Comparison of ENCODE assay signal across 8 cellular contexts in the genomic region with DNA sequence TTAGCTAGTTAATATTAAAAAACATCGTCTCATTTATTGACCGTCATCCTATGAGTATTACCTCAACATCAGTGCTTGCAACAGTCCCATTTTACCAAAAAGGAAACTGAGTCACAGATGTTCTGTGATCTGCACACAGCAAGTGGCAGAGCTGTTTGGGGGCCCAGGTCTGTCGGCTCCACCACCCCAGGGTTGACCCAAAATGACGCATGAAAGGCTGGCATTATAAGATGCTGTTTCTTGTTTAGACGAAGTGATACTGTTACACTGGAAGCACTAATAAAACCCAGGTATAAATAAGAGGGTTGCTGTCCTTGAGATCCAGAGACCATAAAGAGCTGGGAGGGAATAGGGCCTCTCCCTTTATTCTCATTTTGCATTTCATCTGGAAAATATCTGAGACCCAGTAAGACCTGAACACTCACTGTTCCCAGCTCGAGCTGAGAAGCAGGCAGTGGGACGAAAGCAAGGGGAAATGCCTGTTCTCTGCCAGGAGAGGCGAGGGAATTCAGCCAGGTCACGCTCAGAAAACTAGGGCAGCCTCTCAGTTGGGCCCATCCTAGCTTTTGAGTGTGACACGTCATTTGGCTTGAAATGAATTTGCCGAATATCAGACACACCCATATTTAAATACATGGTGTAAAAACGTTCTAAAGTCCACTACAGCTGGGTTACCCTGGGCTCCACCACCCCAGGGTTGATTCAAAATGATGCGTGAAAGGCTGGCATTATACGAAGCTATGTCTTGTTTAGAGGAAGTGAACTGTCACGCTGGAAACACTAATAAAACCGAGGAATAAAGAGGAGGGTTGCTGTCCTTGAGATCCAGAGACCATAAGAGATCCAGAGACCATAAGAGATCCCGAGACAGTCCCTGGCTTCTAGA. TPM values are rescaled to one million over a fixed set of nuclear protein-coding genes. Genes with fewer than 3 reads are reported as not detected.
DNase-seq lines count a peak whose midpoint lies in the region; ATAC-seq and TF ChIP-seq lines count a peak whose summit lies in the region.

No MANE protein-coding gene starts in this region.

- peak overlapping the region; percentile 8 for H3K9ac ChIP-seq in iPS-15b (ENCODE audit: low read depth, low read length)

- ATAC-seq in GM21390 (IDR thresholded peaks at IDR 0.05; ENCODE audit: unreplicated experiment) (no peak), HG03520 (IDR thresholded peaks at IDR 0.05; ENCODE audit: unreplicated experiment) (no peak)

- TF ChIP-seq POLR2A in stomach (IDR thresholded peaks at IDR 0.05), result no peak

- H3K27ac ChIP-seq in stomach, result peak overlapping the region; percentile 85 to 92 (median 88)

- H3K4me1 ChIP-seq in iPS-15b (ENCODE audit: control insufficient read depth, insufficient read depth, low read length) (peaks cover 23% of the 10 kb centered on the region), stomach (peaks cover 37 to 76% (median 41%) of the 10 kb centered on the region in 4 donors)

- H3K27me3 ChIP-seq in iPS-15b (ENCODE audit: control insufficient read depth, insufficient read depth, low read length), result no peaks in the 10 kb centered on the region
- no peaks in the 10 kb centered on the region for H3K27me3 ChIP-seq in stomach

- H3K27me3 Mint-ChIP-seq in activated naive CD8-positive, alpha-beta T cell treated with anti-CD3 and anti-CD28 coated beads for 36 hours, result no peaks in the 10 kb centered on the region

- H3K4me3 ChIP-seq in iPS-15b (ENCODE audit: low read depth, low read length) (peak overlapping the region; percentile 94), stomach (peak overlapping the region; percentile 65 to 71 (median 66))

- peak overlapping the region; percentile 34 for H3K4me3 Mint-ChIP-seq in activated naive CD8-positive, alpha-beta T cell treated with anti-CD3 and anti-CD28 coated beads for 36 hours

- TF ChIP-seq CTCF in stomach (IDR thresholded peaks at IDR 0.05), result no peak

- 27 to 44% (median 39%) methylated on average over 17 of the region's 17 CpGs for WGBS in stomach, 5 donors

- H3K36me3 ChIP-seq in iPS-15b (ENCODE audit: control insufficient read depth, insufficient read depth, low read length), result peaks cover 22% of the 10 kb centered on the region
- H3K36me3 ChIP-seq in stomach, result peaks cover 2 to 21% (median 18%) of the 10 kb centered on the region in 4 donors

- peaks cover 59% of the 10 kb centered on the region for H3K4me1 Mint-ChIP-seq in activated naive CD8-positive, alpha-beta T cell treated with anti-CD3 and anti-CD28 coated beads for 36 hours

- H3K9me3 Mint-ChIP-seq in activated naive CD8-positive, alpha-beta T cell treated with anti-CD3 and anti-CD28 coated beads for 36 hours, result peaks cover 2% of the 10 kb centered on the region

- peak; percentile 54 for DNase-seq in activated CD8-positive, alpha-beta memory T cell treated with anti-CD3 and anti-CD28 coated beads for 24 hours
- no peak for DNase-seq in activated CD8-positive, alpha-beta memory T cell treated with anti-CD3 and anti-CD28 coated beads, Interleukin-2, amount 50 U/mL, for 4 hours
- DNase-seq in activated naive CD8-positive, alpha-beta T cell treated with anti-CD3 and anti-CD28 coated beads for 36 hours, result no peak
- peak; percentile 78 for DNase-seq in stomach
- no peak for DNase-seq in AML-193 (lab: John Stamatoyannopoulos, UW)

- H3K9me3 ChIP-seq in iPS-15b (ENCODE audit: control insufficient read depth, insufficient read depth, low read length) (no peaks in the 10 kb centered on the region), stomach (no peaks in the 10 kb centered on the region)

- no peak overlapping the region for H3K27ac Mint-ChIP-seq in activated naive CD8-positive, alpha-beta T cell treated with anti-CD3 and anti-CD28 coated beads for 36 hours

- H3K36me3 Mint-ChIP-seq in activated naive CD8-positive, alpha-beta T cell treated with anti-CD3 and anti-CD28 coated beads for 36 hours, result peaks cover 23% of the 10 kb centered on the region

- intact Hi-C loops in stomach (cut with DNase I; ENCODE audit: low total_unique reads), result no loop called here

- no peak for TF ChIP-seq EP300 in stomach (IDR thresholded peaks at IDR 0.05)

RNA-seq across cellular contexts. Expression of a gene that starts 1.4 kb away (rescaled TPM):
- 10 to 100 TPM; 21.2 to 23.5 TPM for total RNA-seq in activated naive CD8-positive, alpha-beta T cell treated with anti-CD3 and anti-CD28 coated beads for 36 hours
- 100 to 1,000 TPM in 3 of 5 donors, 10 to 100 TPM in 2; 13.8 to 205 (median 101) TPM for total RNA-seq in stomach
- 10 to 100 TPM; 15.8 to 18.5 (median 15.8) TPM for polyA plus RNA-seq in stomach

RNA-seq across cellular contexts. Expression of a gene that starts 16.4 kb away (rescaled TPM):
- 1 to 10 TPM; 7.0 to 7.9 TPM for total RNA-seq in activated naive CD8-positive, alpha-beta T cell treated with anti-CD3 and anti-CD28 coated beads for 36 hours
- total RNA-seq in stomach, result 10 to 100 TPM; 10.7 to 80.5 (median 17.2) TPM
- polyA plus RNA-seq in stomach, result 10 to 100 TPM; 14.0 to 21.8 (median 17.6) TPM

RNA-seq across cellular contexts. Expression of a gene that starts 16.5 kb away (rescaled TPM):
- total RNA-seq in activated naive CD8-positive, alpha-beta T cell treated with anti-CD3 and anti-CD28 coated beads for 36 hours, result under 1 TPM; 0.60 to 0.64 TPM
- total RNA-seq in stomach, result 1 to 10 TPM in 3 of 5 donors, not detected in 2; 1.4 to 8.6 (median 3.2) TPM
- polyA plus RNA-seq in stomach, result 1 to 10 TPM; 1.0 to 4.0 (median 2.7) TPM

RNA-seq across cellular contexts. Expression of a gene that starts 26.1 kb away (rescaled TPM):
- 10 to 100 TPM; 16.1 to 16.5 TPM for total RNA-seq in activated naive CD8-positive, alpha-beta T cell treated with anti-CD3 and anti-CD28 coated beads for 36 hours
- 1 to 10 TPM; 1.4 to 9.3 (median 6.8) TPM for total RNA-seq in stomach
- polyA plus RNA-seq in stomach, result 1 to 10 TPM; 2.3 to 3.2 (median 2.6) TPM

Comparison
In these comparisons a context has a peak if more than half of its experiments do, and no peak if none do; other contexts are left out.
1. DNase-seq: peak in activated CD8-positive, alpha-beta memory T cell treated with anti-CD3 and anti-CD28 coated beads for 24 hours (single experiment) and stomach (single experiment); none in activated CD8-positive, alpha-beta memory T cell treated with anti-CD3 and anti-CD28 coated beads, Interleukin-2, amount 50 U/mL, for 4 hours (single experiment), activated naive CD8-positive, alpha-beta T cell treated with anti-CD3 and anti-CD28 coated beads for 36 hours (single experiment) and AML-193 (0 of 2).